Comparison of ENCODE assay signal across 19 cellular contexts in genomic region chr16:86573215-86573614, GRCh38. TPM values are rescaled to one million over a fixed set of nuclear protein-coding genes. Genes with fewer than 3 reads are reported as not detected.
DNase-seq lines count a peak whose midpoint lies in the region; ATAC-seq and TF ChIP-seq lines count a peak whose summit lies in the region.
"Had no signal": no experiment of that assay in that cellular context is flagged by ENCODE, and none has a peak within 500 bp of the region (broad histone marks: within the 10 kb centered on the region; RNA-seq: fewer than 3 reads in every experiment).

No MANE protein-coding gene starts in this region.

- H2AFZ ChIP-seq in H9 (ENCODE audit: low read length): no peak overlapping the region

- H3K27ac ChIP-seq in H9 (ENCODE audit: insufficient read length, low read depth, low read length): no peak overlapping the region
- no peak overlapping the region for H3K27ac ChIP-seq in mesendoderm (ENCODE audit: low read depth, low read length)
- H3K27ac ChIP-seq: cardiac muscle cell, left lung had no signal

- H3T11ph ChIP-seq in H9 (ENCODE audit: low read length): no peak overlapping the region

- no peaks in the 10 kb centered on the region for H3K79me1 ChIP-seq in H9 (ENCODE audit: insufficient read depth, low read depth, low read length, poor library complexity, severe bottlenecking)
- H3K79me1 ChIP-seq in mesendoderm (ENCODE audit: low read length): no peaks in the 10 kb centered on the region

- DNase-seq in AG04449 (ENCODE audit: low read depth, low spot score) (no peak), H9 (peak; percentile 73), chondrocyte (ENCODE audit: low spot score) (no peak), mesendoderm (peak; percentile 92), T-helper 9 cell (no peak), MG63 (no peak)
- DNase-seq in activated T-cell treated with anti-CD3 and anti-CD28 coated beads, Interleukin-2, amount 50 U/mL, for 48 hours: no peak
- DNase-seq: activated CD4-positive, alpha-beta T cell treated with anti-CD3 and anti-CD28 coated beads, Interleukin-2, amount 50 U/mL, for 1 hour; activated naive CD8-positive, alpha-beta T cell treated with anti-CD3 and anti-CD28 coated beads, Interleukin-2, amount 50 U/mL, for 24 hours; GF-D8; MM.1S; NCI-H1436 treated with DMSO at 0.1 percent for 48 hours; NCI-H524; stimulated activated naive B cell treated with anti-CD40 and anti-IgM and Interleukin-4, amounts not matched to agents 10 μg/mL and 1 μg/mL and 100 μg/mL, for 72 hours; SW 1271 had no signal

- H3K4me2 ChIP-seq in H9 (ENCODE audit: insufficient read depth, insufficient read length, low read length) (peak overlapping the region; percentile 20), mesendoderm (ENCODE audit: low read length) (no peak overlapping the region)

- no peak overlapping the region for H2BK5ac ChIP-seq in H9 (ENCODE audit: insufficient read length, low read length)
- H2BK5ac ChIP-seq in mesendoderm (ENCODE audit: low read length): no peak overlapping the region

- ATAC-seq in GM21825 (IDR thresholded peaks at IDR 0.05; ENCODE audit: unreplicated experiment): no peak
- ATAC-seq: activated naive CD8-positive, alpha-beta T cell treated with anti-CD3 and anti-CD28 coated beads, Interleukin-2, amount 50 U/mL, for 24 hours; left lung; stimulated activated naive B cell treated with anti-CD40 and anti-IgM and Interleukin-4, amounts not matched to agents 10 μg/mL and 1 μg/mL and 100 μg/mL, for 72 hours had no signal

- H3K9me3 Mint-ChIP-seq in H9 (peaks cover 3 to 5% of the 10 kb centered on the region in 2 experiments; a peak in 4 of 5 replicates), chondrocyte (ENCODE audit: low read depth) (no peaks in the 10 kb centered on the region)
- H3K9me3 Mint-ChIP-seq: activated naive CD8-positive, alpha-beta T cell treated with anti-CD3 and anti-CD28 coated beads, Interleukin-2, amount 50 U/mL, for 24 hours; stimulated activated naive B cell treated with anti-CD40 and anti-IgM and Interleukin-4, amounts not matched to agents 10 μg/mL and 1 μg/mL and 100 μg/mL, for 72 hours had no signal

- H3K4me3 Mint-ChIP-seq in H9 (peak overlapping the region in 1 of 2 experiments; percentile 64; a peak in 2 of 5 replicates), chondrocyte (ENCODE audit: unreplicated experiment) (peak overlapping the region; percentile 91)
- H3K4me3 Mint-ChIP-seq: activated naive CD8-positive, alpha-beta T cell treated with anti-CD3 and anti-CD28 coated beads, Interleukin-2, amount 50 U/mL, for 24 hours; stimulated activated naive B cell treated with anti-CD40 and anti-IgM and Interleukin-4, amounts not matched to agents 10 μg/mL and 1 μg/mL and 100 μg/mL, for 72 hours had no signal

- H2AK5ac ChIP-seq in H9 (ENCODE audit: insufficient read length, low read length) (no peak overlapping the region), mesendoderm (ENCODE audit: low read length) (no peak overlapping the region)

- no peak overlapping the region for H3K4ac ChIP-seq in H9 (ENCODE audit: low read depth, low read length)
- H3K4ac ChIP-seq in mesendoderm (ENCODE audit: low read depth, low read length): no peak overlapping the region

- H3K23ac ChIP-seq in H9 (ENCODE audit: insufficient read length, low read depth, low read length) (no peak overlapping the region), mesendoderm (ENCODE audit: low read length) (no peak overlapping the region)

- peaks cover 0 to 1% (median 0%) of the 10 kb centered on the region in 3 experiments; a peak in 2 of 7 replicates for H3K36me3 Mint-ChIP-seq in H9 (ENCODE audit: insufficient read depth in 1 of 3, low read depth in 3 of 3)
- H3K36me3 Mint-ChIP-seq in chondrocyte (ENCODE audit: low read depth): peaks cover 35% of the 10 kb centered on the region
- H3K36me3 Mint-ChIP-seq: IgD-negative memory B cell; stimulated activated naive B cell treated with anti-CD40 and anti-IgM and Interleukin-4, amounts not matched to agents 10 μg/mL and 1 μg/mL and 100 μg/mL, for 72 hours had no signal

- H3K27me3 Mint-ChIP-seq in H9 (ENCODE audit: low read depth) (peaks cover 99% of the 10 kb centered on the region), chondrocyte (ENCODE audit: low read depth) (no peaks in the 10 kb centered on the region)

- no peak overlapping the region for H3K14ac ChIP-seq in H9 (ENCODE audit: insufficient read depth, low read length)

- H3K4me1 ChIP-seq in H9 (ENCODE audit: insufficient read depth, low read length) (peaks cover 14% of the 10 kb centered on the region; the same call in 1 of the 2 replicates), mesendoderm (ENCODE audit: control insufficient read depth, low read depth, low read length) (peaks cover 17% of the 10 kb centered on the region)

- H4K5ac ChIP-seq in H9 (ENCODE audit: insufficient read length, low read depth, low read length) (no peak overlapping the region), mesendoderm (ENCODE audit: low read length) (no peak overlapping the region)

- H3K36me3 ChIP-seq in mesendoderm (ENCODE audit: control insufficient read depth, insufficient read depth, low read length) (no peaks in the 10 kb centered on the region), MG63 (peaks cover 43% of the 10 kb centered on the region)
- H3K36me3 ChIP-seq: cardiac muscle cell, left lung had no signal

- POLR2A ChIA-PET in AG04449 (lab: Yijun Ruan, JAX): interaction anchor here (0.9 to 2.0 kb wide), 5 partner anchors 9 to 200 kb away, joined by 3 to 7 read pairs (median 4); no protein-coding TSS in a partner anchor

- CTCF ChIA-PET in AG04449 (lab: Yijun Ruan, JAX): interaction anchor here (0.9 to 16.0 kb wide), 5 partner anchors 9 to 488 kb away, joined by 3 to 309 read pairs (median 4); no protein-coding TSS in a partner anchor

- H4K8ac ChIP-seq in H9 (replicated peaks; ENCODE audit: insufficient read length, low read depth, low read length) (no peak overlapping the region), mesendoderm (ENCODE audit: low read depth, low read length) (no peak overlapping the region)

- H2BK15ac ChIP-seq in H9 (ENCODE audit: low read depth, low read length) (no peak overlapping the region), mesendoderm (replicated peaks; ENCODE audit: low read depth) (no peak overlapping the region)

- no peak for TF ChIP-seq CTCF in AG04449 (IDR thresholded peaks at IDR 0.05; ENCODE audit: insufficient read depth, low read length, missing control alignments)
- no peak for TF ChIP-seq CTCF in H9 (conservative IDR thresholded peaks at IDR 0.05)
- TF ChIP-seq CTCF in chondrocyte (IDR thresholded peaks at IDR 0.05): no peak

- no peak overlapping the region for H2BK20ac ChIP-seq in H9 (ENCODE audit: low read depth, low read length, poor library complexity, severe bottlenecking)

- H3K23me2 ChIP-seq in H9 (ENCODE audit: insufficient read length, low read depth, low read length, poor library complexity, severe bottlenecking): peaks cover 9% of the 10 kb centered on the region

- H3K4me1 Mint-ChIP-seq in H9: peaks cover 41 to 52% of the 10 kb centered on the region in 2 experiments
- peaks cover 71% of the 10 kb centered on the region for H3K4me1 Mint-ChIP-seq in chondrocyte (ENCODE audit: low read depth)

- no peak overlapping the region for H2BK12ac ChIP-seq in H9 (ENCODE audit: insufficient read length, low read depth, low read length)

- H3K9ac ChIP-seq in H9 (ENCODE audit: extremely low read depth, insufficient read length, low read length): no peak overlapping the region
- H3K9ac ChIP-seq in mesendoderm (ENCODE audit: low read length): no peak overlapping the region

- H3K18ac ChIP-seq in H9 (ENCODE audit: insufficient read length, low read depth, low read length) (no peak overlapping the region), mesendoderm (ENCODE audit: low read length) (no peak overlapping the region)

- H3K27me3 ChIP-seq in H9 (ENCODE audit: insufficient read depth, low read length) (peaks cover 85% of the 10 kb centered on the region), mesendoderm (ENCODE audit: insufficient read depth, low read length, poor library complexity) (peaks cover 79% of the 10 kb centered on the region), MG63 (no peaks in the 10 kb centered on the region)

- H2BK120ac ChIP-seq in H9 (ENCODE audit: low read depth, low read length, poor library complexity, severe bottlenecking) (no peak overlapping the region), mesendoderm (ENCODE audit: low read depth, low read length) (no peak overlapping the region)

- H3K4me3 ChIP-seq in AG04449 (ENCODE audit: low read depth, low read length): peak overlapping the region; percentile 91
- H3K4me3 ChIP-seq in mesendoderm (ENCODE audit: low read length): no peak overlapping the region
- H3K4me3 ChIP-seq in MG63: no peak overlapping the region
- H3K4me3 ChIP-seq: cardiac muscle cell, left lung had no signal

- no peaks in the 10 kb centered on the region for H4K20me1 ChIP-seq in H9 (ENCODE audit: control insufficient read depth, insufficient read depth, insufficient read length)

- no peak overlapping the region for H4K91ac ChIP-seq in H9 (ENCODE audit: insufficient read length, low read depth, low read length)

- H3K56ac ChIP-seq in H9 (ENCODE audit: insufficient read length, low read depth, low read length) (no peak overlapping the region), mesendoderm (ENCODE audit: low read length) (no peak overlapping the region)

- WGBS in H9 (ENCODE audit: extremely low coverage, insufficient read length, low lambda C conversion rate): no CpG with 5 or more reads among the region's 8 CpGs
- WGBS in mesendoderm (ENCODE audit: extremely low coverage, insufficient coverage, low lambda C conversion rate): no CpG with 5 or more reads among the region's 8 CpGs

- H3K27ac Mint-ChIP-seq in H9: no peak overlapping the region
- peak overlapping the region; percentile 99 for H3K27ac Mint-ChIP-seq in chondrocyte (ENCODE audit: unreplicated experiment)
- H3K27ac Mint-ChIP-seq: activated naive CD8-positive, alpha-beta T cell treated with anti-CD3 and anti-CD28 coated beads, Interleukin-2, amount 50 U/mL, for 24 hours; stimulated activated naive B cell treated with anti-CD40 and anti-IgM and Interleukin-4, amounts not matched to agents 10 μg/mL and 1 μg/mL and 100 μg/mL, for 72 hours had no signal

- H3K79me2 ChIP-seq in H9 (ENCODE audit: insufficient read depth, low read length) (no peaks in the 10 kb centered on the region), mesendoderm (ENCODE audit: control insufficient read depth, insufficient read depth, low read length) (no peaks in the 10 kb centered on the region)

- no peaks in the 10 kb centered on the region for H3K9me3 ChIP-seq in H9 (ENCODE audit: control insufficient read depth, low read depth, low read length)
- no peaks in the 10 kb centered on the region for H3K9me3 ChIP-seq in MG63
- H3K9me3 ChIP-seq: left lung had no signal

RNA-seq across cellular contexts. Expression of gene FOXL1, which starts 5.1 kb away (rescaled TPM):
- total RNA-seq in H9 (2021): 0.09 and 0.18 TPM in 2 replicates
- 7.7 to 10.1 TPM (median 8.1 TPM) in 3 replicates for total RNA-seq in chondrocyte
- 0.27 TPM for polyA plus RNA-seq in mesendoderm (2013, experiment 1 of 2)
- 0.35 TPM for polyA plus RNA-seq in mesendoderm (2013, experiment 2 of 2)
- not detected in 2 replicates for total RNA-seq in MG63 (2014; rRNA removed; shearing (Covaris generic); ENCODE audit: low replicate concordance)
- polyA plus RNA-seq: IgD-negative memory B cell had no signal

RNA-seq across cellular contexts. Expression of gene FOXC2, which starts 6.6 kb away (rescaled TPM):
- total RNA-seq in H9 (2021): 0.07 TPM in 1 of 2 replicates, not detected in the other
- 70.4 to 84.2 TPM (median 77.8 TPM) in 3 replicates for total RNA-seq in chondrocyte
- polyA plus RNA-seq in mesendoderm (2013, experiment 1 of 2): 1.7 TPM
- 1.7 TPM for polyA plus RNA-seq in mesendoderm (2013, experiment 2 of 2)
- 4.6 and 7.1 TPM in 2 replicates for total RNA-seq in MG63 (2014; rRNA removed; shearing (Covaris generic); ENCODE audit: low replicate concordance)
- polyA plus RNA-seq: IgD-negative memory B cell had no signal

RNA-seq across cellular contexts. Expression of gene MTHFSD, which starts 18.2 kb away (rescaled TPM):
- total RNA-seq in H9 (2021) (3.4 and 4.7 TPM in 2 replicates), chondrocyte (8.1 to 13.2 TPM (median 8.5 TPM) in 3 replicates)
- 5.5 TPM for polyA plus RNA-seq in mesendoderm (2013, experiment 1 of 2)
- polyA plus RNA-seq in mesendoderm (2013, experiment 2 of 2): 6.0 TPM
- 40.8 and 43.8 TPM in 2 replicates for total RNA-seq in MG63 (2014; rRNA removed; shearing (Covaris generic); ENCODE audit: low replicate concordance)

Comparison
In these comparisons a context has a peak if more than half of its experiments do, and no peak if none do; other contexts are left out.
1. DNase-seq: peak in H9 (single experiment) and mesendoderm (single experiment); none in AG04449 (single experiment), chondrocyte (single experiment), T-helper 9 cell (single experiment), activated T-cell treated with anti-CD3 and anti-CD28 coated beads, Interleukin-2, amount 50 U/mL, for 48 hours (0 of 2) and MG63 (single experiment).